In genomic region chr12:75715323-75715644, GRCh38 we compare ENCODE assay signal across 24 cellular contexts.
DNase-seq lines count a peak whose midpoint lies in the region; ATAC-seq, FAIRE-seq and TF ChIP-seq lines count a peak whose summit lies in the region.
"Had no signal": no experiment of that assay in that cellular context is flagged by ENCODE, and none has a peak within 500 bp of the region (broad histone marks: within the 10 kb centered on the region; RNA-seq: fewer than 3 reads in every experiment).

No MANE protein-coding gene starts in this region.

- H3K9me3 ChIP-seq in HCT116 (ENCODE audit: control insufficient read depth in 1 of 2, insufficient read depth in 1 of 2, low read depth in 1 of 2, low read length in 2 of 2): no peaks in the 10 kb centered on the region
- H3K9me3 ChIP-seq: BE2C had no signal

- H3K27me3 ChIP-seq in HCT116 (ENCODE audit: insufficient read depth, low read length) (no peaks in the 10 kb centered on the region), bronchial epithelial cell (ENCODE audit: control insufficient read depth, insufficient read depth, low read length) (no peaks in the 10 kb centered on the region)
- H3K27me3 ChIP-seq: BE2C had no signal

- intact Hi-C loops in HCT116 (cut with micrococcal nuclease) (no loop called here), sciatic nerve (cut with DNase I) (no loop called here)

- peaks cover 76 to 93% of the 10 kb centered on the region in 2 experiments for H3K4me1 ChIP-seq in HCT116 (ENCODE audit: control insufficient read depth in 1 of 2, insufficient read depth in 2 of 2, low read length in 2 of 2)

- CTCF ChIA-PET in HCT116 (lab: Charles Lee): interaction anchor here (2.0 kb wide), 1 partner anchor 10 kb away, joined by 9 read pairs; no protein-coding TSS in a partner anchor

- H2AFZ ChIP-seq in HCT116 (ENCODE audit: low read depth, low read length, poor library complexity, severe bottlenecking): no peak overlapping the region
- H2AFZ ChIP-seq: PC-9 had no signal

- peak overlapping the region; percentile 42 for H3K4me2 ChIP-seq in HCT116 (ENCODE audit: low read length)
- H3K4me2 ChIP-seq: PC-9 had no signal

- DNase-seq in HCT116 (ENCODE audit: low read depth, low spot score): peak; percentile 82
- DNase-seq in bronchial epithelial cell (ENCODE audit: low read depth): peak; percentile 88
- DNase-seq in iris pigment epithelial cell (ENCODE audit: low read depth): peak; percentile 85
- no peak for DNase-seq in occipital lobe (lab: John Stamatoyannopoulos, UW)
- DNase-seq in stimulated activated CD4-positive, alpha-beta T cell treated with anti-CD3 and anti-CD28 coated beads, Interleukin-2, amount 100 ng/mL, for 24 hours: no peak
- no peak for DNase-seq in sciatic nerve (ENCODE audit: low spot score)
- DNase-seq: BE2C; CD4-positive, CD25-positive, alpha-beta regulatory T cell; DMS79 treated with DMSO at 0.1 percent for 48 hours; GF-D8; Karpas-422; NCI-H1092; NCI-H1417 treated with DMSO at 0.1 percent for 48 hours; NCI-H1694 treated with DMSO at 0.1 percent for 48 hours; NCI-H2081; NCI-H2227 treated with DMSO at 0.1 percent for 48 hours; NCI-H526 treated with DMSO at 0.1 percent for 48 hours; PC-9; SHP77 treated with DMSO at 0.1 percent for 48 hours had no signal

- peak overlapping the region; percentile 60 for H3K9ac ChIP-seq in HCT116 (ENCODE audit: low read length)

- BruUV-seq in HCT116 (replicated peaks; lab: Mats Ljungman, UMichigan): no TSS peak

- TF ChIP-seq CTCF in HCT116 (IDR thresholded peaks at IDR 0.05 in 2 of 3, conservative IDR thresholded peaks at IDR 0.05 in 1 of 3; ENCODE audit: borderline replicate concordance in 1 of 3, insufficient read depth in 1 of 3, low read depth in 2 of 3, low read length in 2 of 3): no peak
- no peak for TF ChIP-seq CTCF in bronchial epithelial cell (IDR thresholded peaks at IDR 0.05; ENCODE audit: insufficient read depth, low read length, severe bottlenecking)

- peak overlapping the region; percentile 100 for H3K27ac ChIP-seq in HCT116 (ENCODE audit: low read depth, low read length)
- H3K27ac ChIP-seq: RWPE1 had no signal

- RAD21 ChIA-PET in HCT116 (lab: Charles Lee; ENCODE audit: low non-redundant PET in 1 of 2, low total read pairs in 2 of 2, uncharacterized antibody in 2 of 2, unreplicated experiment in 2 of 2): no interaction called here

- ATAC-seq in HCT116: peak; percentile 54
- no peak for ATAC-seq in sciatic nerve
- ATAC-seq in GM21360 (IDR thresholded peaks at IDR 0.05; ENCODE audit: unreplicated experiment): no peak

- TF ChIP-seq POLR2A in HCT116 (IDR thresholded peaks at IDR 0.05; ENCODE audit: borderline replicate concordance, extremely low read depth, insufficient read depth, insufficient read length): no peak

- H3K79me2 ChIP-seq in HCT116 (ENCODE audit: insufficient read depth, low read length): peaks cover 7% of the 10 kb centered on the region; the same call in 1 of the 2 replicates

- POLR2A ChIA-PET in HCT116 (lab: Charles Lee): interaction anchor here (0.7 to 11.0 kb wide), 13 partner anchors 10 to 628 kb away, joined by 3 to 89 read pairs (median 4); no protein-coding TSS in a partner anchor

- no peaks in the 10 kb centered on the region for H4K20me1 ChIP-seq in HCT116 (ENCODE audit: insufficient read depth)

- TF ChIP-seq RAD21 in HCT116 (IDR thresholded peaks at IDR 0.05; ENCODE audit: low read depth): 0 out of 2 replicates have a peak, but pooled peaks have one; percentile 7

- H3K4me3 ChIP-seq in HCT116 (replicated peaks in 1 of 2; ENCODE audit: low read depth in 1 of 2, low read length in 2 of 2): no peak overlapping the region
- no peak overlapping the region for H3K4me3 ChIP-seq in bronchial epithelial cell (ENCODE audit: low read depth, low read length)
- H3K4me3 ChIP-seq: PC-9 had no signal

- no peaks in the 10 kb centered on the region for H3K9me2 ChIP-seq in HCT116 (ENCODE audit: insufficient read depth)

- H3K36me3 ChIP-seq in HCT116 (ENCODE audit: control insufficient read depth in 1 of 2, insufficient read depth in 2 of 2, low read length in 2 of 2) (no peaks in the 10 kb centered on the region), bronchial epithelial cell (ENCODE audit: control insufficient read depth, insufficient read depth, low read length) (no peaks in the 10 kb centered on the region)
- H3K36me3 ChIP-seq: BE2C had no signal

- FAIRE-seq in bronchial epithelial cell (lab: Jason Lieb, UNC): no peak
- FAIRE-seq: GM12892, GM19239, H54 had no signal

TF ChIP-seq in HCT116, 20 proteins besides CTCF, POLR2A, EP300 and RAD21:
- 0 out of 2 replicates have a peak, but pooled peaks have one; percentile 37 for TF ChIP-seq SIN3A (IDR thresholded peaks at IDR 0.05; ENCODE audit: low read depth)
- TF ChIP-seq TCF7L2 (IDR thresholded peaks at IDR 0.05; ENCODE audit: borderline replicate concordance, extremely low read depth, insufficient read depth, insufficient read length): no peak
- TF ChIP-seq EZH2phosphoT487 (IDR thresholded peaks at IDR 0.05; ENCODE audit: borderline replicate concordance): no peak
- peak; percentile 40; the same call in 1 of the 2 replicates for TF ChIP-seq JUND (IDR thresholded peaks at IDR 0.05)
- TF ChIP-seq, protein P1, sequence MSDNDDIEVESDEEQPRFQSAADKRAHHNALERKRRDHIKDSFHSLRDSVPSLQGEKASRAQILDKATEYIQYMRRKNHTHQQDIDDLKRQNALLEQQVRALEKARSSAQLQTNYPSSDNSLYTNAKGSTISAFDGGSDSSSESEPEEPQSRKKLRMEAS (IDR thresholded peaks at IDR 0.05): peak; percentile 43; the same call in 1 of the 2 replicates
- no peak for TF ChIP-seq POLR2AphosphoS5 (IDR thresholded peaks at IDR 0.05; ENCODE audit: low read depth, low read length)
- TF ChIP-seq CEBPB (IDR thresholded peaks at IDR 0.05; ENCODE audit: low read depth): 0 out of 2 replicates have a peak, but pooled peaks have one; percentile 6
- no peak for TF ChIP-seq ZFX (IDR thresholded peaks at IDR 0.05)
- TF ChIP-seq ZNF274 (IDR thresholded peaks at IDR 0.05; ENCODE audit: low read depth, low read length): no peak
- no peak for TF ChIP-seq REST (IDR thresholded peaks at IDR 0.05; ENCODE audit: low read depth)
- TF ChIP-seq SP1 (IDR thresholded peaks at IDR 0.05; ENCODE audit: low read depth): peak; percentile 51
- TF ChIP-seq CBX3 (IDR thresholded peaks at IDR 0.05; ENCODE audit: low read depth): no peak; the same call in 1 of the 2 replicates

Comparison
In these comparisons a context has a peak if more than half of its experiments do, and no peak if none do; other contexts are left out.
1. DNase-seq: peak in HCT116 (single experiment), bronchial epithelial cell (single experiment) and iris pigment epithelial cell (single experiment); none in occipital lobe (single experiment), stimulated activated CD4-positive, alpha-beta T cell treated with anti-CD3 and anti-CD28 coated beads, Interleukin-2, amount 100 ng/mL, for 24 hours (0 of 2) and sciatic nerve (single experiment).